1 cellular context compared by ENCODE assay signal in the genomic region with DNA sequence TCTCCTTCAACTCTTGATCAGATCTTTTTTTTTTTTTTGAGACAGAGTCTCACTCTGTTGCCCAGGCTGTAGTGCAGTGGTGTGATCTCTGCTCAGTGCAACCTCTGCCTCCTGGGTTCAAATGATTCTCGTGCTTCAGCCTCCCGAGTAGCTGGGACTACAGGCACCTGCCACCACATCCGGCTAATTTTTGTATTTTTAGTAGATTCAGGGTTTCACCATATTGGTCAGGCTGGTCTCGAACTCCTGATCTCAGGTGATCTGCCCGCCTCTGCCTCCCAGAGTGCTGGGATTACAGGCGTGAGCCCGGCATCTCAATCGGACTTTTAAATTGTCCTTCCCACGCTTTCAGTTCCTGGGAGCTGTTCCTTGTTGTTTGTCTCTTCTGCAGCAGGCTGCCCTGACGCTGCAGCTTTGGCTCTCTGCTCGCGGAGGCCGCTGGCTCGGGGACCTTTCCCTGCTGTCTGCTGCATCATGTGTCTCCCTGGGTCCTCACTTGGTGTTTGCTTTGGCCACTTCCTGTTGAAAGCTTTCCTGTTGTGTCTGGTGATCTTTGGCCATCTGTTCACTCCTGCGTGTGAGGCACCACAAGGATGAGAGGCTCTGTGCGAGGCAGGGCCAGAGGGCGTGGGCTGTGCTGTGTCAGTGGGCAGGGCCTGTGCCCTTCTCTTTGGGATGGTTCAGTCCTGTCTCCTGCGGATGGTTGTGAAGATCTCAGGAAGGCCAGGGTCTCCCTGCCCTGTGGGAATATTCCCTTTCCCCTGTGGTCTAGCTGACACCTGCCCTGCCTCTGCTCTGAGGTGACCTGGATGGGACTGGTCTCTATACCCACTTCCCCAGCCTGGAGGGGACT.
TF ChIP-seq lines count a peak whose summit lies in the region.

No MANE protein-coding gene starts in this region.

TF ChIP-seq in HepG2, 621 proteins besides CTCF, POLR2A, EP300 and RAD21 (continued from another document and continues in another):
- TF ChIP-seq, protein P1, sequence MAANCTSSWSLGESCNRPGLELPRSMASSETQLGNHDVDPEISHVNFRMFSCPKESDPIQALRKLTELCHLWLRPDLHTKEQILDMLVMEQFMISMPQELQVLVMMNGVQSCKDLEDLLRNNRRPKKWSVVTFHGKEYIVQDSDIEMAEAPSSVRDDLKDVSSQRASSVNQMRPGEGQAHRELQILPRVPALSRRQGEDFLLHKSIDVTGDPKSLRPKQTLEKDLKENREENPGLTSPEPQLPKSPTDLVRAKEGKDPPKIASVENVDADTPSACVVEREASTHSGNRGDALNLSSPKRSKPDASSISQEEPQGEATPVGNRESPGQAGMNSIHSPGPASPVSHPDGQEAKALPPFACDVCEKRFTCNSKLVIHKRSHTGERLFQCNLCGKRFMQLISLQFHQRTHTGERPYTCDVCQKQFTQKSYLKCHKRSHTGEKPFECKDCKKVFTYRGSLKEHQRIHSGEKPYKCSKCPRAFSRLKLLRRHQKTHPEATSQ (CRISPR knock-in tag; IDR thresholded peaks at IDR 0.05; ENCODE audit: borderline replicate concordance), result no peak; the same call in 1 of the 2 replicates
- no peak for TF ChIP-seq ZNF75D (CRISPR knock-in tag; IDR thresholded peaks at IDR 0.05; ENCODE audit: borderline replicate concordance)
- TF ChIP-seq ZNF570 (CRISPR knock-in tag; IDR thresholded peaks at IDR 0.05; ENCODE audit: borderline replicate concordance), result no peak
- no peak for TF ChIP-seq KLF13 (CRISPR knock-in tag; IDR thresholded peaks at IDR 0.05)
- no peak for TF ChIP-seq ZNF510 (CRISPR knock-in tag; IDR thresholded peaks at IDR 0.05; ENCODE audit: low read depth)
- TF ChIP-seq ZNF546 (CRISPR knock-in tag; conservative IDR thresholded peaks at IDR 0.05), result no peak
- peak; percentile 77 for TF ChIP-seq ZSCAN25 (CRISPR knock-in tag; IDR thresholded peaks at IDR 0.05)
- TF ChIP-seq RORA (CRISPR knock-in tag; IDR thresholded peaks at IDR 0.05), result no peak
- TF ChIP-seq, protein P2, sequence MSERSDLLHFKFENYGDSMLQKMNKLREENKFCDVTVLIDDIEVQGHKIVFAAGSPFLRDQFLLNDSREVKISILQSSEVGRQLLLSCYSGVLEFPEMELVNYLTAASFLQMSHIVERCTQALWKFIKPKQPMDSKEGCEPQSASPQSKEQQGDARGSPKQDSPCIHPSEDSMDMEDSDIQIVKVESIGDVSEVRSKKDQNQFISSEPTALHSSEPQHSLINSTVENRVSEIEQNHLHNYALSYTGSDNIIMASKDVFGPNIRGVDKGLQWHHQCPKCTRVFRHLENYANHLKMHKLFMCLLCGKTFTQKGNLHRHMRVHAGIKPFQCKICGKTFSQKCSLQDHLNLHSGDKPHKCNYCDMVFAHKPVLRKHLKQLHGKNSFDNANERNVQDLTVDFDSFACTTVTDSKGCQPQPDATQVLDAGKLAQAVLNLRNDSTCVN (CRISPR knock-in tag; IDR thresholded peaks at IDR 0.05; ENCODE audit: borderline replicate concordance), result peak; percentile 84
- peak; percentile 82 for TF ChIP-seq ZFP90 (CRISPR knock-in tag; IDR thresholded peaks at IDR 0.05; ENCODE audit: borderline replicate concordance)
- TF ChIP-seq JUNB (CRISPR knock-in tag; IDR thresholded peaks at IDR 0.05; ENCODE audit: borderline replicate concordance), result no peak
- TF ChIP-seq ZNF780A (CRISPR knock-in tag; IDR thresholded peaks at IDR 0.05), result peak; percentile 90
- peak; percentile 43; the same call in 1 of the 2 replicates for TF ChIP-seq MIER2 (CRISPR knock-in tag; IDR thresholded peaks at IDR 0.05)
- TF ChIP-seq ZNF816 (CRISPR knock-in tag; IDR thresholded peaks at IDR 0.05; ENCODE audit: borderline replicate concordance), result peak; percentile 64; the same call in 1 of the 2 replicates
- peak; percentile 94 for TF ChIP-seq MEIS2 (CRISPR knock-in tag; IDR thresholded peaks at IDR 0.05)
- TF ChIP-seq ZNF367 (CRISPR knock-in tag; IDR thresholded peaks at IDR 0.05; ENCODE audit: borderline replicate concordance), result peak; percentile 83; the same call in 1 of the 2 replicates
- no peak for TF ChIP-seq NONO (IDR thresholded peaks at IDR 0.05)
- TF ChIP-seq NONO (CRISPR knock-in tag; conservative IDR thresholded peaks at IDR 0.05), result peak; percentile 98
- TF ChIP-seq ZNF101 (CRISPR knock-in tag; IDR thresholded peaks at IDR 0.05; ENCODE audit: borderline replicate concordance, low read depth), result no peak
- no peak; the same call in 1 of the 2 replicates for TF ChIP-seq ZNF616 (CRISPR knock-in tag; IDR thresholded peaks at IDR 0.05; ENCODE audit: low read depth)
- no peak for TF ChIP-seq ZFP82 (CRISPR knock-in tag; IDR thresholded peaks at IDR 0.05; ENCODE audit: borderline replicate concordance)
- 0 out of 2 replicates have a peak, but pooled peaks have one; percentile 41 for TF ChIP-seq FUBP1 (CRISPR knock-in tag; IDR thresholded peaks at IDR 0.05; ENCODE audit: borderline replicate concordance)
- TF ChIP-seq RFX1 (IDR thresholded peaks at IDR 0.05), result no peak
- peak; percentile 54; the same call in 1 of the 2 replicates for TF ChIP-seq MED13 (CRISPR knock-in tag; IDR thresholded peaks at IDR 0.05)
- TF ChIP-seq ZNF577 (CRISPR knock-in tag; IDR thresholded peaks at IDR 0.05; ENCODE audit: borderline replicate concordance, low read depth), result no peak
- TF ChIP-seq, protein P3, sequence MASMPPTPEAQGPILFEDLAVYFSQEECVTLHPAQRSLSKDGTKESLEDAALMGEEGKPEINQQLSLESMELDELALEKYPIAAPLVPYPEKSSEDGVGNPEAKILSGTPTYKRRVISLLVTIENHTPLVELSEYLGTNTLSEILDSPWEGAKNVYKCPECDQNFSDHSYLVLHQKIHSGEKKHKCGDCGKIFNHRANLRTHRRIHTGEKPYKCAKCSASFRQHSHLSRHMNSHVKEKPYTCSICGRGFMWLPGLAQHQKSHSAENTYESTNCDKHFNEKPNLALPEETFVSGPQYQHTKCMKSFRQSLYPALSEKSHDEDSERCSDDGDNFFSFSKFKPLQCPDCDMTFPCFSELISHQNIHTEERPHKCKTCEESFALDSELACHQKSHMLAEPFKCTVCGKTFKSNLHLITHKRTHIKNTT (CRISPR knock-in tag; IDR thresholded peaks at IDR 0.05), result no peak
- TF ChIP-seq EEA1 (CRISPR knock-in tag; IDR thresholded peaks at IDR 0.05; ENCODE audit: borderline replicate concordance), result no peak
- peak; percentile 82; the same call in 1 of the 2 replicates for TF ChIP-seq ZNF136 (CRISPR knock-in tag; IDR thresholded peaks at IDR 0.05; ENCODE audit: low read depth)
- peak; percentile 98 for TF ChIP-seq TARDBP (CRISPR knock-in tag; IDR thresholded peaks at IDR 0.05)
- peak; percentile 66 for TF ChIP-seq FOSL2 (CRISPR knock-in tag; IDR thresholded peaks at IDR 0.05)
- peak; percentile 97 for TF ChIP-seq PRDM10 (CRISPR knock-in tag; IDR thresholded peaks at IDR 0.05; ENCODE audit: low read depth)
- TF ChIP-seq, protein P4, sequence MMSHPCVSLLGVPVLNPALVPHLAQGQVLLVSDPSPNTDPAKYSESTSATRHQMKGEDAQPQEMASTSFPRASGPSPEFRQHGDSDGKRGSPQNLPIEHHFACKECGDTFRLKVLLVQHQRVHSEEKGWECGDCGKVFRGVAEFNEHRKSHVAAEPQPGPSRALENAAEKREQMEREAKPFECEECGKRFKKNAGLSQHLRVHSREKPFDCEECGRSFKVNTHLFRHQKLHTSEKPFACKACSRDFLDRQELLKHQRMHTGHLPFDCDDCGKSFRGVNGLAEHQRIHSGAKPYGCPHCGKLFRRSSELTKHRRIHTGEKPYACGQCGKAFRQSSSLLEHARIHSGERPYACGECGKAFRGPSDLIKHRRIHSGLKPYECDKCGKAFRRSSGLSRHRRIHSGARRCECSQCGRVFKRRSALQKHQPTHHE (CRISPR knock-in tag; IDR thresholded peaks at IDR 0.05; ENCODE audit: borderline replicate concordance), result peak; percentile 48; the same call in 1 of the 2 replicates
- peak; percentile 80 for TF ChIP-seq TBL1XR1 (IDR thresholded peaks at IDR 0.05; ENCODE audit: borderline replicate concordance, low read length, partially characterized antibody)
- TF ChIP-seq TGIF2 (CRISPR knock-in tag; IDR thresholded peaks at IDR 0.05), result 0 out of 2 replicates have a peak, but pooled peaks have one; percentile 28
- TF ChIP-seq ZNF644 (CRISPR knock-in tag; IDR thresholded peaks at IDR 0.05; ENCODE audit: low read depth), result 0 out of 2 replicates have a peak, but pooled peaks have one; percentile 68
- TF ChIP-seq GPN1 (CRISPR knock-in tag; IDR thresholded peaks at IDR 0.05; ENCODE audit: borderline replicate concordance), result no peak
- no peak for TF ChIP-seq ZNF3 (CRISPR knock-in tag; IDR thresholded peaks at IDR 0.05)
- TF ChIP-seq, protein P5, sequence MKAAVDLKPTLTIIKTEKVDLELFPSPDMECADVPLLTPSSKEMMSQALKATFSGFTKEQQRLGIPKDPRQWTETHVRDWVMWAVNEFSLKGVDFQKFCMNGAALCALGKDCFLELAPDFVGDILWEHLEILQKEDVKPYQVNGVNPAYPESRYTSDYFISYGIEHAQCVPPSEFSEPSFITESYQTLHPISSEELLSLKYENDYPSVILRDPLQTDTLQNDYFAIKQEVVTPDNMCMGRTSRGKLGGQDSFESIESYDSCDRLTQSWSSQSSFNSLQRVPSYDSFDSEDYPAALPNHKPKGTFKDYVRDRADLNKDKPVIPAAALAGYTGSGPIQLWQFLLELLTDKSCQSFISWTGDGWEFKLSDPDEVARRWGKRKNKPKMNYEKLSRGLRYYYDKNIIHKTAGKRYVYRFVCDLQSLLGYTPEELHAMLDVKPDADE (CRISPR knock-in tag; IDR thresholded peaks at IDR 0.05), result no peak
- TF ChIP-seq, protein P6, sequence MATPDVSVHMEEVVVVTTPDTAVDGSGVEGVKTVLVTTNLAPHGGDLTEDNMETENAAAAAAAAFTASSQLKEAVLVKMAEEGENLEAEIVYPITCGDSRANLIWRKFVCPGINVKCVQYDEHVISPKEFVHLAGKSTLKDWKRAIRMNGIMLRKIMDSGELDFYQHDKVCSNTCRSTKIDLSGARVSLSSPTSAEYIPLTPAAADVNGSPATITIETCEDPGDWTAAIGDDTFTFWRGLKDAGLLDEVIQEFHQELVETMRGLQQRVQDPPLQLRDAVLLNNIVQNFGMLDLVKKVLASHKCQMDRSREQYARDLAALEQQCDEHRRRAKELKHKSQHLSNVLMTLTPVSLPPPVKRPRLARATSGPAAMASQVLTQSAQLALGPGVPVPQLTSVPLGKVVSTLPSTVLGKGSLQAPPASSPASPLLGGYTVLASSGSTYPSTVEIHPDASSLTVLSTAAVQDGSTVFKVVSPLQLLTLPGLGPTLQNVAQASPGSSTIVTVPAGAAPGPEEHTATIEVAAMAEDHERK (CRISPR knock-in tag; IDR thresholded peaks at IDR 0.05; ENCODE audit: low read depth), result no peak
- TF ChIP-seq ZFP36L1 (CRISPR knock-in tag; IDR thresholded peaks at IDR 0.05), result peak; percentile 87; the same call in 1 of the 2 replicates
- peak; percentile 98 for TF ChIP-seq ZNF414 (CRISPR knock-in tag; IDR thresholded peaks at IDR 0.05)
- no peak for TF ChIP-seq ZNF83 (CRISPR knock-in tag; IDR thresholded peaks at IDR 0.05; ENCODE audit: borderline replicate concordance)
- peak; percentile 66; the same call in 1 of the 2 replicates for TF ChIP-seq CCDC6 (CRISPR knock-in tag; IDR thresholded peaks at IDR 0.05)
- peak; percentile 92 for TF ChIP-seq ARNTL (CRISPR knock-in tag; IDR thresholded peaks at IDR 0.05)
- TF ChIP-seq ZNF18 (CRISPR knock-in tag; IDR thresholded peaks at IDR 0.05; ENCODE audit: insufficient replicate concordance), result peak; percentile 83
